ENCODE assay signal across 1 cellular context in the genomic region with DNA sequence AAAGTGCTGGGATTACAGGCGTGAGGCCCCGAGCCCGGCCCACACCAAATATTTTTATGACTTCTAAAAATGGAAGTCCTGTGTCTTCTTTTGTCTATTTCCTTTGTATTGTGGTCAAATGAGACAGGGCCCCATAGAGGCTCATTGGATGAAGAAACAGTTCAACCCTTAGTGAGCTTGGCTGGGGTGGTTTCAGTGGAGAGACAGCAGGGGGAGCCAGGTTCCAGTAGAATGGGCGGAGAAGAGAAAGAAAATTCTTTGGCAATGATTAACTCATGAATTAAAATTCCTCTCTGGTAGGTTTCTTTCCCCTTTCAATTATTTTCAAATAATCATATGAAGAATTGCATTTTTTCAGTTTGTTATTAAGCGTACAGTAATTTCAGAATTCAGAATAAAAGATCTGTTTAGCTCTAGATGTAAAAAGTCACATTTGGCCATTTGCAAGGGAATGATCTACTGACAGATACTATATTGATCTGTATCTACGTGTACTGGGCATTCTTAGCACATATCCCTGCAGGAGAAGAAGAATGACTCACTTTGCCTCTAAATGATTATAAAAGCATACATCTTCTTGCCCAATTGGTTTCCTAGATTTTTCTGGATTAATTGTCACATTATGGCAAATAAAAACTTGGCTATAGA.
TF ChIP-seq lines count a peak whose summit lies in the region.

No MANE protein-coding gene starts in this region.

TF ChIP-seq in IMR-90, 13 proteins besides CTCF, POLR2A, EP300 and RAD21 (continued from another document):
- TF ChIP-seq, protein P1, sequence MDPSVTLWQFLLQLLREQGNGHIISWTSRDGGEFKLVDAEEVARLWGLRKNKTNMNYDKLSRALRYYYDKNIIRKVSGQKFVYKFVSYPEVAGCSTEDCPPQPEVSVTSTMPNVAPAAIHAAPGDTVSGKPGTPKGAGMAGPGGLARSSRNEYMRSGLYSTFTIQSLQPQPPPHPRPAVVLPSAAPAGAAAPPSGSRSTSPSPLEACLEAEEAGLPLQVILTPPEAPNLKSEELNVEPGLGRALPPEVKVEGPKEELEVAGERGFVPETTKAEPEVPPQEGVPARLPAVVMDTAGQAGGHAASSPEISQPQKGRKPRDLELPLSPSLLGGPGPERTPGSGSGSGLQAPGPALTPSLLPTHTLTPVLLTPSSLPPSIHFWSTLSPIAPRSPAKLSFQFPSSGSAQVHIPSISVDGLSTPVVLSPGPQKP (IDR thresholded peaks at IDR 0.05; ENCODE audit: borderline replicate concordance, low read depth, low read length): no peak
- TF ChIP-seq RCOR1 (IDR thresholded peaks at IDR 0.05; ENCODE audit: insufficient replicate concordance, low read length): no peak
- TF ChIP-seq RFX5 (IDR thresholded peaks at IDR 0.05; ENCODE audit: low read depth, low read length): no peak
